ENCODE assay signal across 4 cellular contexts in genomic region chr4:93289241-93289640, GRCh38.
"Had no signal": no experiment of that assay in that cellular context is flagged by ENCODE, and none has a peak within 500 bp of the region (broad histone marks: within the 10 kb centered on the region; RNA-seq: fewer than 3 reads in every experiment).

No MANE protein-coding gene starts in this region.

- ATAC-seq: HepG2, K562 had no signal

- H3K27ac ChIP-seq: HL-60 had no signal

- H3K4me3 ChIP-seq: K562 had no signal

- DNase-seq: IMR-90 had no signal
